Comparison of ENCODE assay signal across 3 cellular contexts in the genomic region with DNA sequence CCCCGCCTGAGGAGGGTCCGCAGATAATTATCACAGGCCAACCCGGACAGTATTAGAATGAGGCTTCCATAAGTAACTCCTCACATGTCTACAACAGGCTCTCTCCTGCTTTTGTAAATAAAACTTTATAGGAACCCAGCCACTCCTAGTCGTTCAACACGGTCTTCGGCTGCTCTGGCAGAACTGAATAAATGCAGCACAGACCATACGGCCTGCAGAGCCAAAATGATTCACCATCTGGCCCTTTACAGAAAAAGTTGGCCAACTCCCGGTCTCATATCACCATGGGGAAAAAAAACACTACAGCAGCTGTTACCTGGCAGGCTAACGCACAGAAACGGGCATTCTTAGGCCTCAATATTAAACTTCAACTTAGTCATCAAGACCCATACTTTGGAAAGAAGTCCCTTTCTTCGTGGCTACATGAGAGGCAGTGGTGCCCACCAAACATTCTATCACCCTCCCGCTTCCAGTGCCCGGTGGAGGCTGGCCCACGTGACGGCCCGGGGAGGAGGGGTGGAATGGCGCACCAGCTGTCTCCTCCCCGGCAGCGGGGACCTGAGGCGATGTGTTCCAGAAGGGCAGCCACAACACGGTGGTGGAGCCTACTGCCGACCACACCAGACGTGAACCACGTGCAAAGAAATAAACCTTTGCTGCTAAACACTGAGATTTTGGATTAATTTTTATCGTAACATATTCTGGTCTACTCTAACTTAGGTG. TPM values are rescaled to one million over a fixed set of nuclear protein-coding genes. Genes with fewer than 3 reads are reported as not detected.
"Had no signal": no experiment of that assay in that cellular context is flagged by ENCODE, and none has a peak within 500 bp of the region (broad histone marks: within the 10 kb centered on the region; RNA-seq: fewer than 3 reads in every experiment).

No MANE protein-coding gene starts in this region.

RNA-seq across cellular contexts. Expression of a gene that starts 41.3 kb away (rescaled TPM):
- total RNA-seq: LHCN-M2, SJSA1 had no signal

RNA-seq across cellular contexts. Expression of a gene that starts 41.5 kb away (rescaled TPM):
- total RNA-seq: LHCN-M2, SJSA1 had no signal

RNA-seq across cellular contexts. Expression of a gene that starts 59.6 kb away (rescaled TPM):
- total RNA-seq: MCF 10A, SJSA1 had no signal
